Comparison of ENCODE assay signal across 17 cellular contexts in the genomic region with DNA sequence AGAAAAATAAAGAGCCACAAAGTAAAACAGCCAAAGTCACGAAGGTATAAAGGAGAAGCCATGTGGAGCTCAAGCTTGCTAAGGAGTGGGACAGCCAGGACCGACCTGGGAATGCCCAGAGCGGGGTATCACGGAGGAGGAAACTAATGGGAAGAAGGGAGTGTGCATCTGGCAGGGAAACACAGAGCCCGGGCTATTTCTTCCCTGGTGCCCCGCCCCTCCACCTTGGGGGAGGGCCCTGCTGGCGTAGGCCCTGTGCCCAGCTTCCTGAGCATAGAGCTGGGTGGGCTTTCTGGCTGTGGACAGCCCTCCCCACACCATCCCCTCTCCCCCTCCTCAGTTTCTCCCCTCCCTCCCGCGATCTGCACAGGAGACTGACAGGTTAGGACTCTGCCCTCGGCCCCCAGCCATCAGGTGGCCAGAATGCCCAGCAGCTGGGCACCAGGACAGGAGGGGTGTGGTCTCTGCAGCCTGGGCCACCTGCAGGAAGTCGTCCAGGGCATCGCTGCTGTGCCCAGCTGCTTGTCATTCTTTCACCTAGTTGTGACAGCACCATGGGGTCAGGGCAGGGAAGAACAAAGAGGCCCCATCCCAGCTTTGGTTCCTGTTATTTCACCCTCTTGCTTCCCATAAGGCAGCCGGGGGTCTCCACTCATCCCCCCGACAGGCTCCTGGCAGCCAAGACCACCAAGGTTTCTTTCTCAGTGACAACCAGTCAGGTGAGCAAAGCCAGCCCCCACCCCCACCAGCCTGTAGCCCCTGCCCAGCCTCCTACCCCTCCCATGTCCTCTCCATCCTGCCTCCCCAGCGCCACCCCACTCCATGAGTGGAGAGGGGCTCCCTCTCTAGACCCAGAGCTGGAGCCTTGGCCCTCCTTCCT. TPM values are rescaled to one million over a fixed set of nuclear protein-coding genes. Genes with fewer than 3 reads are reported as not detected.
A peak's percentile ranks its signal among the peaks of the same experiment; 100 is the strongest.
DNase-seq lines count a peak whose midpoint lies in the region; ATAC-seq, FAIRE-seq and TF ChIP-seq lines count a peak whose summit lies in the region.
"Had no signal": no experiment of that assay in that cellular context is flagged by ENCODE, and none has a peak within 500 bp of the region (broad histone marks: within the 10 kb centered on the region; RNA-seq: fewer than 3 reads in every experiment).

No MANE protein-coding gene starts in this region.

- intact Hi-C loops in mammary epithelial cell (cut with micrococcal nuclease): no loop called here
- intact Hi-C loops in MCF 10A (cut with micrococcal nuclease): no loop called here
- intact Hi-C loops in upper lobe of right lung (cut with DNase I): no loop called here

- H3K79me2 ChIP-seq in mammary epithelial cell (ENCODE audit: insufficient read depth, low read length): no peaks in the 10 kb centered on the region

- H3K4me1 ChIP-seq in mammary epithelial cell (ENCODE audit: insufficient read depth, low read length): peaks cover 18% of the 10 kb centered on the region
- H3K4me1 ChIP-seq in upper lobe of right lung: peaks cover 3% of the 10 kb centered on the region

- CTCF ChIA-PET in mammary epithelial cell (lab: Charles Lee; ENCODE audit: low non-redundant PET) (no interaction called here), MCF 10A (lab: Yijun Ruan, JAX) (interaction anchor here (0.6 to 1.0 kb wide), 2 partner anchors 9 to 117 kb away, joined by 3 to 5 read pairs; no protein-coding TSS in a partner anchor)

- H3K9me3 ChIP-seq in mammary epithelial cell (replicated peaks; ENCODE audit: insufficient read depth, low read length): no peaks in the 10 kb centered on the region
- H3K9me3 ChIP-seq in upper lobe of right lung: no peaks in the 10 kb centered on the region

- TF ChIP-seq CTCF in mammary epithelial cell (conservative IDR thresholded peaks at IDR 0.05 in 1 of 2, IDR thresholded peaks at IDR 0.05 in 1 of 2; ENCODE audit: extremely low read depth in 1 of 2, insufficient read depth in 1 of 2, low read depth in 1 of 2, low read length in 2 of 2) (no peak), MCF 10A (IDR thresholded peaks at IDR 0.05; ENCODE audit: unreplicated experiment) (no peak), upper lobe of right lung (IDR thresholded peaks at IDR 0.05) (no peak)

- no peaks in the 10 kb centered on the region for H3K9me3 Mint-ChIP-seq in MCF 10A (ENCODE audit: unreplicated experiment)
- H3K9me3 Mint-ChIP-seq: activated naive CD4-positive, alpha-beta T cell treated with anti-CD3 and anti-CD28 coated beads, Interleukin-2, amount 50 U/mL, for 72 hours; effector memory CD8-positive, alpha-beta T cell had no signal

- H4K20me1 ChIP-seq in mammary epithelial cell (ENCODE audit: insufficient read depth, low read length): no peaks in the 10 kb centered on the region

- peaks cover 17% of the 10 kb centered on the region for H3K27me3 Mint-ChIP-seq in MCF 10A (ENCODE audit: insufficient read depth, unreplicated experiment)

- H3K27me3 ChIP-seq in mammary epithelial cell (ENCODE audit: insufficient read depth, low read length) (peaks cover 3% of the 10 kb centered on the region), upper lobe of right lung (peaks cover 25% of the 10 kb centered on the region)

- 8% methylated on average over 9 of the region's 15 CpGs for WGBS in mammary epithelial cell (ENCODE audit: low coverage, missing lambda C conversion rate)

- DNase-seq in mammary epithelial cell (no peak), MCF 10A (ENCODE audit: unreplicated experiment) (no peak), NCI-H510A treated with DMSO at 0.1 percent for 48 hours (lab: John Stamatoyannopoulos, UW) (peak; percentile 79), hepatic stellate cell (ENCODE audit: low spot score) (peak; percentile 3), upper lobe of right lung (peak; percentile 53), NCI-H1694 (lab: John Stamatoyannopoulos, UW) (no peak), RCC 7860 (ENCODE audit: low spot score) (no peak)
- DNase-seq: activated CD8-positive, alpha-beta memory T cell treated with anti-CD3 and anti-CD28 coated beads, Interleukin-2, amount 50 U/mL, for 4 hours; brain microvascular endothelial cell; effector memory CD8-positive, alpha-beta T cell; MV-4-11; stimulated activated CD4-positive, alpha-beta T cell treated with anti-CD3 and anti-CD28 coated beads, Interleukin-2, amount 100 ng/mL, for 24 hours; T-helper 2 cell had no signal

- peak overlapping the region; percentile 30 for H2AFZ ChIP-seq in mammary epithelial cell (ENCODE audit: low read depth, low read length)

- POLR2A ChIA-PET in MCF 10A (lab: Yijun Ruan, JAX): no interaction called here

- H3K27ac Mint-ChIP-seq in MCF 10A (ENCODE audit: low read depth, unreplicated experiment): no peak overlapping the region
- H3K27ac Mint-ChIP-seq: activated naive CD4-positive, alpha-beta T cell treated with anti-CD3 and anti-CD28 coated beads, Interleukin-2, amount 50 U/mL, for 72 hours; effector memory CD8-positive, alpha-beta T cell had no signal

- no peak overlapping the region for H3K4me2 ChIP-seq in mammary epithelial cell (ENCODE audit: insufficient read depth, low read depth, low read length)

- H3K36me3 ChIP-seq in mammary epithelial cell (ENCODE audit: insufficient read depth, low read length): no peaks in the 10 kb centered on the region
- no peaks in the 10 kb centered on the region for H3K36me3 ChIP-seq in upper lobe of right lung
- H3K36me3 ChIP-seq: brain microvascular endothelial cell had no signal

- dilution Hi-C loops in mammary epithelial cell (cut with HindIII; ENCODE audit: low sequenced_read_pairs): loop anchor here (5.0 kb wide), 2 partner anchors 61 to 96 kb away; partner anchors contain the start of gene CYB561

- no peak for FAIRE-seq in RCC 7860 (lab: Jason Lieb, UNC)

- no TSS peak for BruUV-seq in mammary epithelial cell (replicated peaks; lab: Mats Ljungman, UMichigan)
- BruUV-seq in MCF 10A (replicated peaks; lab: Mats Ljungman, UMichigan): no TSS peak

- no peak overlapping the region for H3K9ac ChIP-seq in mammary epithelial cell (ENCODE audit: insufficient read depth, low read length)

- no peaks in the 10 kb centered on the region for H3K36me3 Mint-ChIP-seq in MCF 10A (ENCODE audit: insufficient read depth, unreplicated experiment)
- H3K36me3 Mint-ChIP-seq: activated naive CD4-positive, alpha-beta T cell treated with anti-CD3 and anti-CD28 coated beads, Interleukin-2, amount 50 U/mL, for 72 hours had no signal

- no peak for ATAC-seq in upper lobe of right lung
- ATAC-seq in GM21619 (IDR thresholded peaks at IDR 0.05; ENCODE audit: unreplicated experiment): no peak
- ATAC-seq: activated naive CD4-positive, alpha-beta T cell treated with anti-CD3 and anti-CD28 coated beads, Interleukin-2, amount 50 U/mL, for 72 hours; effector memory CD8-positive, alpha-beta T cell had no signal

- no peak overlapping the region for H3K4me3 ChIP-seq in mammary epithelial cell (replicated peaks in 1 of 3; ENCODE audit: insufficient read depth in 1 of 3, low read depth in 2 of 3, low read length in 3 of 3)
- no peak overlapping the region for H3K4me3 ChIP-seq in upper lobe of right lung

- H3K27ac ChIP-seq in mammary epithelial cell (ENCODE audit: insufficient read depth, low read depth, low read length): no peak overlapping the region
- H3K27ac ChIP-seq in upper lobe of right lung: no peak overlapping the region
- H3K27ac ChIP-seq: brain microvascular endothelial cell had no signal

- no peak overlapping the region for H3K4me3 Mint-ChIP-seq in MCF 10A (ENCODE audit: unreplicated experiment)
- H3K4me3 Mint-ChIP-seq: effector memory CD8-positive, alpha-beta T cell had no signal

- in situ Hi-C loops in mammary epithelial cell (cut with MboI; ENCODE audit: low sequenced_read_pairs in 2 of 2): no loop called here

- H3K4me1 Mint-ChIP-seq in MCF 10A (ENCODE audit: insufficient read depth, unreplicated experiment): no peaks in the 10 kb centered on the region

RNA-seq across cellular contexts. Expression of gene DCAF7, which starts 7.1 kb away (rescaled TPM):
- total RNA-seq in mammary epithelial cell (10 to 100 TPM; 47.5 to 71.3 TPM), MCF 10A (2022) (81.6 and 91.4 TPM in 2 replicates), upper lobe of right lung (79.9 TPM)
- polyA plus RNA-seq in mammary epithelial cell: 64.9 TPM
- 93.3 TPM for polyA minus RNA-seq in mammary epithelial cell

RNA-seq across cellular contexts. Expression of gene KCNH6, which starts 20.0 kb away (rescaled TPM):
- not detected for total RNA-seq in mammary epithelial cell
- polyA plus RNA-seq in mammary epithelial cell: not detected
- not detected for polyA minus RNA-seq in mammary epithelial cell
- total RNA-seq in MCF 10A (2022): not detected in 2 replicates
- not detected for total RNA-seq in upper lobe of right lung
- total RNA-seq: NCI-H460 had no signal
- polyA plus RNA-seq: neural cell had no signal

RNA-seq across cellular contexts. Expression of gene TACO1, which starts 57.5 kb away (rescaled TPM):
- 10 to 100 TPM; 14.5 to 28.7 TPM for total RNA-seq in mammary epithelial cell
- polyA plus RNA-seq in mammary epithelial cell: 25.1 TPM
- 19.2 TPM for polyA minus RNA-seq in mammary epithelial cell
- 36.5 and 38.7 TPM in 2 replicates for total RNA-seq in MCF 10A (2022)
- total RNA-seq in upper lobe of right lung: 16.1 TPM

Comparison
In these comparisons a context has a peak if more than half of its experiments do, and no peak if none do; other contexts are left out.
1. DNase-seq: peak in NCI-H510A treated with DMSO at 0.1 percent for 48 hours (single experiment), hepatic stellate cell (single experiment) and upper lobe of right lung (single experiment); none in mammary epithelial cell (single experiment), MCF 10A (single experiment), NCI-H1694 (single experiment) and RCC 7860 (single experiment).